In the genomic region with DNA sequence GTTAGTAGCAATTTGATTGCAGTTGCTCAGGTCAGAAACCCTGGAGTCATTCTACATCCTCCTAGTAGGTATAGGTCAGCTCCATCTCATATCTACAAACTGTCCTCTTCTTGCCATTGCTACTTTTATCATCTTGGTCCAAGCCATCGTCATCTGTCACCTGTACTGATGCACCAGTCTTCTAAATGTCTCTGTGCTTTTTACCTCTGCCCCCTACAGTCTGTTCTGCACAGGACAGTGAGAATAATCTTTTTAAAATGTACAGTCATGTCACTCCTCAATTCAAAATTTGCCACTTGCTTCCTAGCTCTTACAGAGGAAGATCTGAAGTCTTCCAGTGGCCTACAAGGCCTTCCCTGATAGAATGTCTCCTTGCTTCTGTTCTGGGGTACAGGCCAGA, we compare ENCODE assay signal across 8 cellular contexts. TPM values are rescaled to one million over a fixed set of nuclear protein-coding genes. Genes with fewer than 3 reads are reported as not detected.
A peak's percentile ranks its signal among the peaks of the same experiment; 100 is the strongest.
DNase-seq lines count a peak whose midpoint lies in the region; ATAC-seq and TF ChIP-seq lines count a peak whose summit lies in the region.

No MANE protein-coding gene starts in this region.

- H2BK12ac ChIP-seq in neuronal stem cell (ENCODE audit: low read length), result no peak overlapping the region

- no peak overlapping the region for H2AFZ ChIP-seq in neuronal stem cell (ENCODE audit: low read length)

- no peaks in the 10 kb centered on the region for H3K79me1 ChIP-seq in neuronal stem cell (ENCODE audit: low read depth, low read length)

- H3K9ac ChIP-seq in neuronal stem cell (ENCODE audit: low read depth, low read length, poor library complexity), result no peak overlapping the region

- DNase-seq in GM10266 (ENCODE audit: extremely low spot score) (peak; percentile 31), fibroblast of the aortic adventitia (ENCODE audit: low read depth) (no peak), neuronal stem cell (ENCODE audit: low spot score) (no peak), NK-92 (lab: John Stamatoyannopoulos, UW; ENCODE audit: unreplicated experiment) (no peak), NCI-H2107 (lab: John Stamatoyannopoulos, UW) (no peak), 8988T (no peak)

- H3K9me3 ChIP-seq in neuronal stem cell (replicated peaks in 1 of 2; ENCODE audit: control insufficient read depth in 2 of 2, insufficient read depth in 1 of 2, low read depth in 1 of 2, low read length in 2 of 2), result peaks cover 0 to 16% of the 10 kb centered on the region in 2 donors

- H3K23ac ChIP-seq in neuronal stem cell (ENCODE audit: low read depth, low read length, poor library complexity), result no peak overlapping the region

- H2AK5ac ChIP-seq in neuronal stem cell (ENCODE audit: low read depth, low read length), result no peak overlapping the region

- TF ChIP-seq EP300 in Ishikawa (IDR thresholded peaks at IDR 0.05; ENCODE audit: borderline replicate concordance), result no peak

- no peak overlapping the region for H3K27ac ChIP-seq in neuronal stem cell (replicated peaks; ENCODE audit: low read length)

- ATAC-seq in GM21381 (IDR thresholded peaks at IDR 0.05; ENCODE audit: unreplicated experiment), result peak; percentile 87

- H3K27me3 ChIP-seq in neuronal stem cell (ENCODE audit: control insufficient read depth in 3 of 3, insufficient read depth in 3 of 3, low read depth in 1 of 3, low read length in 3 of 3), result no peaks in the 10 kb centered on the region

- no peak overlapping the region for H3K4ac ChIP-seq in neuronal stem cell (ENCODE audit: low read length)

- no peak overlapping the region for H2BK15ac ChIP-seq in neuronal stem cell (ENCODE audit: low read length)

- no peak overlapping the region for H3K4me3 ChIP-seq in fibroblast of the aortic adventitia (ENCODE audit: low read depth, low read length)
- H3K4me3 ChIP-seq in neuronal stem cell (ENCODE audit: low read length in 2 of 2), result no peak overlapping the region

- peak; percentile 41 for TF ChIP-seq CTCF in GM10266 (IDR thresholded peaks at IDR 0.05; ENCODE audit: control insufficient read depth, insufficient read depth, low read depth, missing control alignments)
- peak; percentile 19 for TF ChIP-seq CTCF in fibroblast of the aortic adventitia (IDR thresholded peaks at IDR 0.05; ENCODE audit: insufficient read depth, low read length)

- WGBS in neuronal stem cell (ENCODE audit: extremely low coverage in 2 of 2, insufficient read length in 2 of 2, insufficient replicate concordance in 1 of 2), 2 donors, result no CpG with 5 or more reads among the region's 1 CpG

- H3K36me3 ChIP-seq in neuronal stem cell (replicated peaks in 1 of 2; ENCODE audit: control insufficient read depth in 2 of 2, insufficient read depth in 2 of 2, low read length in 2 of 2), result peaks cover 0 to 83% of the 10 kb centered on the region in 2 donors

- no peak overlapping the region for H3K4me2 ChIP-seq in neuronal stem cell (ENCODE audit: insufficient read depth, low read length, poor library complexity, severe bottlenecking)

- H2BK120ac ChIP-seq in neuronal stem cell (ENCODE audit: low read depth, low read length), result no peak overlapping the region

- H4K8ac ChIP-seq in neuronal stem cell (ENCODE audit: low read depth, low read length), result no peak overlapping the region

- TF ChIP-seq RAD21 in Ishikawa (IDR thresholded peaks at IDR 0.05; ENCODE audit: low read depth), result peak; percentile 21; the same call in 1 of the 2 replicates

- H3K14ac ChIP-seq in neuronal stem cell (ENCODE audit: low read length), result no peak overlapping the region

- H2BK5ac ChIP-seq in neuronal stem cell (ENCODE audit: low read length), result no peak overlapping the region

- no peak overlapping the region for H3K18ac ChIP-seq in neuronal stem cell (ENCODE audit: low read length)

- no peak overlapping the region for H4K91ac ChIP-seq in neuronal stem cell (ENCODE audit: low read depth, low read length, poor library complexity)

- no peaks in the 10 kb centered on the region for H3K4me1 ChIP-seq in neuronal stem cell (ENCODE audit: control insufficient read depth in 2 of 2, insufficient read depth in 1 of 2, low read depth in 1 of 2, low read length in 2 of 2)

TF ChIP-seq in Ishikawa, 13 proteins besides CTCF, POLR2A, EP300 and RAD21:
- TF ChIP-seq TEAD4 (IDR thresholded peaks at IDR 0.05) (no peak), EGR1 (IDR thresholded peaks at IDR 0.05) (no peak), FOXM1 (IDR thresholded peaks at IDR 0.05; ENCODE audit: borderline replicate concordance, low read depth) (no peak), YY1 (IDR thresholded peaks at IDR 0.05; ENCODE audit: low read depth) (no peak), NFIC (IDR thresholded peaks at IDR 0.05) (no peak), TAF1 (IDR thresholded peaks at IDR 0.05; ENCODE audit: low read depth) (no peak), CEBPB (IDR thresholded peaks at IDR 0.05) (no peak), TCF12 (IDR thresholded peaks at IDR 0.05; ENCODE audit: low read depth) (no peak), ZBTB7A (IDR thresholded peaks at IDR 0.05; ENCODE audit: low read depth) (no peak), CREB1 (IDR thresholded peaks at IDR 0.05; ENCODE audit: low read depth) (no peak)
- TF ChIP-seq, protein P1, sequence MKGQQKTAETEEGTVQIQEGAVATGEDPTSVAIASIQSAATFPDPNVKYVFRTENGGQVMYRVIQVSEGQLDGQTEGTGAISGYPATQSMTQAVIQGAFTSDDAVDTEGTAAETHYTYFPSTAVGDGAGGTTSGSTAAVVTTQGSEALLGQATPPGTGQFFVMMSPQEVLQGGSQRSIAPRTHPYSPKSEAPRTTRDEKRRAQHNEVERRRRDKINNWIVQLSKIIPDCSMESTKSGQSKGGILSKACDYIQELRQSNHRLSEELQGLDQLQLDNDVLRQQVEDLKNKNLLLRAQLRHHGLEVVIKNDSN (IDR thresholded peaks at IDR 0.05), result no peak
- TF ChIP-seq, protein P2, sequence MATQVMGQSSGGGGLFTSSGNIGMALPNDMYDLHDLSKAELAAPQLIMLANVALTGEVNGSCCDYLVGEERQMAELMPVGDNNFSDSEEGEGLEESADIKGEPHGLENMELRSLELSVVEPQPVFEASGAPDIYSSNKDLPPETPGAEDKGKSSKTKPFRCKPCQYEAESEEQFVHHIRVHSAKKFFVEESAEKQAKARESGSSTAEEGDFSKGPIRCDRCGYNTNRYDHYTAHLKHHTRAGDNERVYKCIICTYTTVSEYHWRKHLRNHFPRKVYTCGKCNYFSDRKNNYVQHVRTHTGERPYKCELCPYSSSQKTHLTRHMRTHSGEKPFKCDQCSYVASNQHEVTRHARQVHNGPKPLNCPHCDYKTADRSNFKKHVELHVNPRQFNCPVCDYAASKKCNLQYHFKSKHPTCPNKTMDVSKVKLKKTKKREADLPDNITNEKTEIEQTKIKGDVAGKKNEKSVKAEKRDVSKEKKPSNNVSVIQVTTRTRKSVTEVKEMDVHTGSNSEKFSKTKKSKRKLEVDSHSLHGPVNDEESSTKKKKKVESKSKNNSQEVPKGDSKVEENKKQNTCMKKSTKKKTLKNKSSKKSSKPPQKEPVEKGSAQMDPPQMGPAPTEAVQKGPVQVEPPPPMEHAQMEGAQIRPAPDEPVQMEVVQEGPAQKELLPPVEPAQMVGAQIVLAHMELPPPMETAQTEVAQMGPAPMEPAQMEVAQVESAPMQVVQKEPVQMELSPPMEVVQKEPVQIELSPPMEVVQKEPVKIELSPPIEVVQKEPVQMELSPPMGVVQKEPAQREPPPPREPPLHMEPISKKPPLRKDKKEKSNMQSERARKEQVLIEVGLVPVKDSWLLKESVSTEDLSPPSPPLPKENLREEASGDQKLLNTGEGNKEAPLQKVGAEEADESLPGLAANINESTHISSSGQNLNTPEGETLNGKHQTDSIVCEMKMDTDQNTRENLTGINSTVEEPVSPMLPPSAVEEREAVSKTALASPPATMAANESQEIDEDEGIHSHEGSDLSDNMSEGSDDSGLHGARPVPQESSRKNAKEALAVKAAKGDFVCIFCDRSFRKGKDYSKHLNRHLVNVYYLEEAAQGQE (IDR thresholded peaks at IDR 0.05; ENCODE audit: low read depth), result no peak
- TF ChIP-seq, protein P3, sequence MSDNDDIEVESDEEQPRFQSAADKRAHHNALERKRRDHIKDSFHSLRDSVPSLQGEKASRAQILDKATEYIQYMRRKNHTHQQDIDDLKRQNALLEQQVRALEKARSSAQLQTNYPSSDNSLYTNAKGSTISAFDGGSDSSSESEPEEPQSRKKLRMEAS (IDR thresholded peaks at IDR 0.05), result no peak

RNA-seq across cellular contexts. Expression of a gene that starts 6.8 kb away (rescaled TPM):
- 54.2 and 80.3 TPM in 2 replicates for total RNA-seq in fibroblast of the aortic adventitia (ENCODE audit: low replicate concordance)
- 18.4 TPM for polyA plus RNA-seq in neuronal stem cell (2013, experiment 1 of 2)
- 18.8 TPM for polyA plus RNA-seq in neuronal stem cell (2013, experiment 2 of 2)

RNA-seq across cellular contexts. Expression of a gene that starts 52.9 kb away (rescaled TPM):
- total RNA-seq in fibroblast of the aortic adventitia (ENCODE audit: low replicate concordance), result 81.2 and 113 TPM in 2 replicates
- 120 TPM for polyA plus RNA-seq in neuronal stem cell (2013, experiment 1 of 2)
- polyA plus RNA-seq in neuronal stem cell (2013, experiment 2 of 2), result 120 TPM
